Comparison of ENCODE assay signal across 13 cellular contexts in the genomic region with DNA sequence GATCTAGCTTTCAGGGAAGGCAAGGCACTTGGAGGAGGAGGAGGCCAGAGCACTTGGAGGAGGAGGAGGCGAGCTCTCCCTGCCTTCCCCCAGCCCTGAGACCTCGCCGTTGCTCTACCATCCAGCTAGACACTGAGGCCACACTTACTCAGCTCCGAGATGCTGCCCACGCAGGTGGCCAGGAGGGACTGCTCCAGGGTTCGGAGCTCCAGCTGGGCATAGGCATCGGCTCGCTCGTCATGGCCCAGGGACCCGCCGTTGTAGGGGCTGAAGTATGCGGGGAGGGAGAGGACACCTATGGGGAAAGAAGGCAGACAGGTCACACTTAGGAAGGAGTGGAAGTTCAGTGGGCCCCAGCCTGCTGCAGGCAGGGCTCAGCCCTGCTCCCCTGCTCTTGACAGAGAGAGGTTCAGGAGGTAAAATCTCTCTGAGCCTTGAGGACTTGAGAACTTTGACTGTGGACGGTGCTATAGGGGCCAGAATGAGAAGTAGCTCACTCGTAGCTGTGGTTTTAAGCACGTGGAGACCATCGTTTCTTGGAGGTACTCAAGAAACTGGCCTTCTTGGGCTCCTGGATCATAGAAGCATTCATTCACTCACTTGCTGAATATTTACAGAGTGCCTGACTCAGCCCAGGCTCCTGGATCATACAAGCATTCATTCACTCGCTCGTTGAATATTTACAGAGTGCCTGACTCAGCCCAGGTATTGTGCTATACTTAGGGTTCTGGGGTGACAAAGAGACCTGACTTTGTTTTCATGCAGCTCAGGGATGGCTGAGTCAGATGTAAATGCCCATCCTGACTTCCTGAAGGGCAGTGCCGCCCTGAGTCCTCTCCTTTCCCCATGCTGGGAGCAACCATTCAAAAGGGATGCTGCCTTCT.
DNase-seq lines count a peak whose midpoint lies in the region; ATAC-seq and TF ChIP-seq lines count a peak whose summit lies in the region.
"Had no signal": no experiment of that assay in that cellular context is flagged by ENCODE, and none has a peak within 500 bp of the region (broad histone marks: within the 10 kb centered on the region; RNA-seq: fewer than 3 reads in every experiment).

No MANE protein-coding gene starts in this region.

- no peak for TF ChIP-seq CTCF in activated CD8-positive, alpha-beta T cell treated with anti-CD3 and anti-CD28 coated beads for 36 hours (IDR thresholded peaks at IDR 0.05)
- TF ChIP-seq CTCF in PC-3 (conservative IDR thresholded peaks at IDR 0.05; ENCODE audit: low read depth, low read length) = no peak
- TF ChIP-seq CTCF in epithelial cell of esophagus (IDR thresholded peaks at IDR 0.05; ENCODE audit: insufficient read depth, low read depth, low read length, missing control alignments) = no peak
- no peak for TF ChIP-seq CTCF in stomach (IDR thresholded peaks at IDR 0.05)

- ATAC-seq in activated CD8-positive, alpha-beta T cell treated with anti-CD3 and anti-CD28 coated beads for 36 hours = peak; percentile 30
- no peak for ATAC-seq in activated CD8-positive, alpha-beta T cell treated with anti-CD3 and anti-CD28 coated beads, Interleukin-2, amount 10 ng/mL, durations not matched to agents 7 days and 5 days
- ATAC-seq in PC-3 (peak; percentile 99), HG02623 (IDR thresholded peaks at IDR 0.05; ENCODE audit: unreplicated experiment) (no peak)
- no peak for ATAC-seq in naive thymus-derived CD4-positive, alpha-beta T cell

- POLR2A ChIA-PET in activated CD8-positive, alpha-beta T cell treated with anti-CD3 and anti-CD28 coated beads for 36 hours (lab: Charles Lee) = no interaction called here
- POLR2A ChIA-PET in activated CD8-positive, alpha-beta T cell treated with anti-CD3 and anti-CD28 coated beads, Interleukin-2, amount 10 ng/mL, durations not matched to agents 7 days and 5 days (lab: Charles Lee) = interaction anchor here (0.7 kb wide), 1 partner anchor 99 kb away, joined by 3 read pairs; the partner anchor contains the start of gene NAT10
- POLR2A ChIA-PET in PC-3 (lab: Charles Lee; ENCODE audit: unreplicated experiment) = interaction anchor here (0.7 kb wide), 1 partner anchor 30 kb away, joined by 3 read pairs; no protein-coding TSS in a partner anchor
- POLR2A ChIA-PET in naive thymus-derived CD4-positive, alpha-beta T cell (lab: Charles Lee) = interaction anchor here (0.9 kb wide), 1 partner anchor 16 kb away, joined by 3 read pairs; no protein-coding TSS in a partner anchor

- H4K20me1 ChIP-seq in PC-3 (ENCODE audit: low read length) = no peaks in the 10 kb centered on the region

- H3K4me1 Mint-ChIP-seq in activated CD8-positive, alpha-beta T cell treated with anti-CD3 and anti-CD28 coated beads for 36 hours (ENCODE audit: low read depth) = peaks cover 42% of the 10 kb centered on the region
- peaks cover 59% of the 10 kb centered on the region for H3K4me1 Mint-ChIP-seq in activated CD8-positive, alpha-beta T cell treated with anti-CD3 and anti-CD28 coated beads, Interleukin-2, amount 10 ng/mL, durations not matched to agents 7 days and 5 days (ENCODE audit: low read depth)
- peaks cover 6 to 41% (median 16%) of the 10 kb centered on the region in 7 donors for H3K4me1 Mint-ChIP-seq in naive thymus-derived CD4-positive, alpha-beta T cell

- peak overlapping the region; percentile 70 for H3K4me2 ChIP-seq in PC-3 (ENCODE audit: low read length)

- H3K36me3 Mint-ChIP-seq in activated CD8-positive, alpha-beta T cell treated with anti-CD3 and anti-CD28 coated beads for 36 hours (ENCODE audit: low read depth) = peaks cover 3% of the 10 kb centered on the region
- no peaks in the 10 kb centered on the region for H3K36me3 Mint-ChIP-seq in activated CD8-positive, alpha-beta T cell treated with anti-CD3 and anti-CD28 coated beads, Interleukin-2, amount 10 ng/mL, durations not matched to agents 7 days and 5 days (ENCODE audit: low read depth)
- no peaks in the 10 kb centered on the region for H3K36me3 Mint-ChIP-seq in naive thymus-derived CD4-positive, alpha-beta T cell
- H3K36me3 Mint-ChIP-seq: activated naive CD8-positive, alpha-beta T cell treated with anti-CD3 and anti-CD28 coated beads for 36 hours; naive B cell had no signal

- TF ChIP-seq POLR2A in stomach (IDR thresholded peaks at IDR 0.05) = no peak

- WGBS in stomach, 5 donors = 76 to 86% (median 80%) methylated on average over 19 of the region's 19 CpGs

- H3K9me2 ChIP-seq in PC-3 (replicated peaks; ENCODE audit: low read length) = no peaks in the 10 kb centered on the region

- H3K36me3 ChIP-seq in PC-3 (ENCODE audit: low read depth, low read length) = no peaks in the 10 kb centered on the region
- H3K36me3 ChIP-seq in stomach = no peaks in the 10 kb centered on the region
- H3K36me3 ChIP-seq in naive thymus-derived CD4-positive, alpha-beta T cell (ENCODE audit: control insufficient read depth in 2 of 3, insufficient read depth in 3 of 3, low read length in 3 of 3) = no peaks in the 10 kb centered on the region
- H3K36me3 ChIP-seq: SJCRH30 had no signal

- peak overlapping the region; percentile 82 for H3K27ac ChIP-seq in PC-3 (ENCODE audit: low read length)
- H3K27ac ChIP-seq in stomach = peak overlapping the region in 1 of 5 donors; percentile 41
- no peak overlapping the region for H3K27ac ChIP-seq in naive thymus-derived CD4-positive, alpha-beta T cell (ENCODE audit: low read depth, low read length)
- H3K27ac ChIP-seq: SJCRH30 had no signal

- H3K4me3 ChIP-seq in PC-3 (ENCODE audit: low read length) (no peak overlapping the region), epithelial cell of esophagus (ENCODE audit: low read length) (no peak overlapping the region), stomach (no peak overlapping the region)
- H3K4me3 ChIP-seq in naive thymus-derived CD4-positive, alpha-beta T cell (ENCODE audit: low read length) = no peak overlapping the region
- H3K4me3 ChIP-seq: SJCRH30 had no signal

- H3K4me3 Mint-ChIP-seq in activated CD8-positive, alpha-beta T cell treated with anti-CD3 and anti-CD28 coated beads for 36 hours = no peak overlapping the region
- H3K4me3 Mint-ChIP-seq in activated CD8-positive, alpha-beta T cell treated with anti-CD3 and anti-CD28 coated beads, Interleukin-2, amount 10 ng/mL, durations not matched to agents 7 days and 5 days = no peak overlapping the region
- no peak overlapping the region for H3K4me3 Mint-ChIP-seq in naive thymus-derived CD4-positive, alpha-beta T cell
- H3K4me3 Mint-ChIP-seq: activated naive CD8-positive, alpha-beta T cell treated with anti-CD3 and anti-CD28 coated beads for 36 hours; naive B cell had no signal

- no TSS peak for BruUV-seq in PC-3 (replicated peaks; lab: Mats Ljungman, UMichigan)

- peak overlapping the region; percentile 42 for H3K9ac ChIP-seq in PC-3 (ENCODE audit: low read length)

- no peaks in the 10 kb centered on the region for H3F3A ChIP-seq in PC-3 (ENCODE audit: low read length, unreplicated experiment)

- no peak overlapping the region for H3K27ac Mint-ChIP-seq in activated CD8-positive, alpha-beta T cell treated with anti-CD3 and anti-CD28 coated beads for 36 hours
- no peak overlapping the region for H3K27ac Mint-ChIP-seq in activated CD8-positive, alpha-beta T cell treated with anti-CD3 and anti-CD28 coated beads, Interleukin-2, amount 10 ng/mL, durations not matched to agents 7 days and 5 days
- no peak overlapping the region for H3K27ac Mint-ChIP-seq in naive thymus-derived CD4-positive, alpha-beta T cell
- H3K27ac Mint-ChIP-seq: activated naive CD8-positive, alpha-beta T cell treated with anti-CD3 and anti-CD28 coated beads for 36 hours had no signal

- H3K4me1 ChIP-seq in PC-3 (ENCODE audit: insufficient read depth, low read length) (peaks cover 31% of the 10 kb centered on the region), stomach (peaks cover 0 to 22% (median 0%) of the 10 kb centered on the region in 4 donors)
- peaks cover 0 to 8% of the 10 kb centered on the region in 2 donors for H3K4me1 ChIP-seq in naive thymus-derived CD4-positive, alpha-beta T cell (ENCODE audit: control insufficient read depth in 2 of 2, insufficient read depth in 2 of 2, low read length in 2 of 2)

- no peaks in the 10 kb centered on the region for H3K27me3 ChIP-seq in PC-3 (ENCODE audit: low read length)
- H3K27me3 ChIP-seq in stomach = no peaks in the 10 kb centered on the region
- H3K27me3 ChIP-seq in naive thymus-derived CD4-positive, alpha-beta T cell (ENCODE audit: control insufficient read depth in 2 of 2, insufficient read depth in 2 of 2, low read length in 2 of 2) = no peaks in the 10 kb centered on the region
- H3K27me3 ChIP-seq: SJCRH30 had no signal

- CTCF ChIA-PET in activated CD8-positive, alpha-beta T cell treated with anti-CD3 and anti-CD28 coated beads for 36 hours (lab: Charles Lee) = interaction anchor here (1.6 kb wide), 1 partner anchor 30 kb away, joined by 5 read pairs; no protein-coding TSS in a partner anchor
- CTCF ChIA-PET in activated CD8-positive, alpha-beta T cell treated with anti-CD3 and anti-CD28 coated beads, Interleukin-2, amount 10 ng/mL, durations not matched to agents 7 days and 5 days (lab: Charles Lee) = interaction anchor here (0.7 to 2.2 kb wide), 5 partner anchors 10 to 269 kb away, joined by 3 to 11 read pairs (median 4); no protein-coding TSS in a partner anchor
- CTCF ChIA-PET in PC-3 (lab: Charles Lee) = interaction anchor here (0.5 to 1.0 kb wide), 2 partner anchors 30 to 263 kb away, joined by 4 to 7 read pairs; no protein-coding TSS in a partner anchor
- CTCF ChIA-PET in naive thymus-derived CD4-positive, alpha-beta T cell (lab: Charles Lee) = no interaction called here

- no peaks in the 10 kb centered on the region for H3K9me3 Mint-ChIP-seq in activated CD8-positive, alpha-beta T cell treated with anti-CD3 and anti-CD28 coated beads for 36 hours
- H3K9me3 Mint-ChIP-seq in activated CD8-positive, alpha-beta T cell treated with anti-CD3 and anti-CD28 coated beads, Interleukin-2, amount 10 ng/mL, durations not matched to agents 7 days and 5 days (ENCODE audit: insufficient read depth) = no peaks in the 10 kb centered on the region
- H3K9me3 Mint-ChIP-seq in naive thymus-derived CD4-positive, alpha-beta T cell = no peaks in the 10 kb centered on the region
- H3K9me3 Mint-ChIP-seq: activated naive CD8-positive, alpha-beta T cell treated with anti-CD3 and anti-CD28 coated beads for 36 hours; naive B cell had no signal

- no peak for TF ChIP-seq EP300 in stomach (IDR thresholded peaks at IDR 0.05)

- intact Hi-C loops in activated CD8-positive, alpha-beta T cell treated with anti-CD3 and anti-CD28 coated beads for 36 hours (cut with micrococcal nuclease) = no loop called here
- intact Hi-C loops in PC-3 (cut with micrococcal nuclease) = loop anchor here (2.0 kb wide), 1 partner anchor 70 kb away; no protein-coding TSS in a partner anchor
- intact Hi-C loops in stomach (cut with DNase I; ENCODE audit: low total_unique reads) = no loop called here
- intact Hi-C loops in naive thymus-derived CD4-positive, alpha-beta T cell (cut with micrococcal nuclease) = loop anchor here in 1 of 2 donors (5.0 kb wide), 1 partner anchor 43 kb away; no protein-coding TSS in a partner anchor

- 0 out of 2 replicates have a peak, but pooled peaks cover 5% of the 10 kb centered on the region for H3K79me2 ChIP-seq in PC-3 (ENCODE audit: low read length)

- H3K9me3 ChIP-seq in PC-3 (ENCODE audit: low read length) (no peaks in the 10 kb centered on the region), stomach (no peaks in the 10 kb centered on the region)
- no peaks in the 10 kb centered on the region for H3K9me3 ChIP-seq in naive thymus-derived CD4-positive, alpha-beta T cell (ENCODE audit: control insufficient read depth in 2 of 3, low read length in 3 of 3)
- H3K9me3 ChIP-seq: SJCRH30 had no signal

- peak overlapping the region; percentile 27; the same call in 1 of the 2 replicates for H2AFZ ChIP-seq in PC-3 (ENCODE audit: low read length)

- no peak for DNase-seq in activated CD8-positive, alpha-beta T cell treated with anti-CD3 and anti-CD28 coated beads for 36 hours
- no peak for DNase-seq in activated CD8-positive, alpha-beta T cell treated with anti-CD3 and anti-CD28 coated beads, Interleukin-2, amount 10 ng/mL, durations not matched to agents 7 days and 5 days
- DNase-seq in PC-3 (peak; percentile 97), epithelial cell of esophagus (ENCODE audit: low read depth) (peak; percentile 98), stomach (peak; percentile 31), NCI-H1417 (lab: John Stamatoyannopoulos, UW) (no peak)
- no peak for DNase-seq in naive thymus-derived CD4-positive, alpha-beta T cell
- DNase-seq: activated naive CD8-positive, alpha-beta T cell treated with anti-CD3 and anti-CD28 coated beads for 36 hours; naive B cell; NCI-H2171; SJCRH30; stimulated activated CD4-positive, alpha-beta T cell treated with anti-CD3 and anti-CD28 coated beads, Interleukin-12 subunit alpha, Interleukin-12 subunit beta, amount 100 ng/mL, for 4 hours had no signal

- H3K27me3 Mint-ChIP-seq in activated CD8-positive, alpha-beta T cell treated with anti-CD3 and anti-CD28 coated beads for 36 hours = no peaks in the 10 kb centered on the region
- peaks cover 2% of the 10 kb centered on the region for H3K27me3 Mint-ChIP-seq in activated CD8-positive, alpha-beta T cell treated with anti-CD3 and anti-CD28 coated beads, Interleukin-2, amount 10 ng/mL, durations not matched to agents 7 days and 5 days (ENCODE audit: low read depth)
- no peaks in the 10 kb centered on the region for H3K27me3 Mint-ChIP-seq in naive thymus-derived CD4-positive, alpha-beta T cell
- H3K27me3 Mint-ChIP-seq: activated naive CD8-positive, alpha-beta T cell treated with anti-CD3 and anti-CD28 coated beads for 36 hours had no signal

Comparison
In these comparisons a context has a peak if more than half of its experiments do, and no peak if none do; other contexts are left out.
1. ATAC-seq: peak in activated CD8-positive, alpha-beta T cell treated with anti-CD3 and anti-CD28 coated beads for 36 hours (single experiment) and PC-3 (single experiment); none in activated CD8-positive, alpha-beta T cell treated with anti-CD3 and anti-CD28 coated beads, Interleukin-2, amount 10 ng/mL, durations not matched to agents 7 days and 5 days (single experiment), HG02623 (single experiment) and naive thymus-derived CD4-positive, alpha-beta T cell (single experiment).
2. DNase-seq: peak in PC-3 (single experiment), epithelial cell of esophagus (single experiment) and stomach (single experiment); none in activated CD8-positive, alpha-beta T cell treated with anti-CD3 and anti-CD28 coated beads for 36 hours (single experiment), activated CD8-positive, alpha-beta T cell treated with anti-CD3 and anti-CD28 coated beads, Interleukin-2, amount 10 ng/mL, durations not matched to agents 7 days and 5 days (single experiment), NCI-H1417 (0 of 3) and naive thymus-derived CD4-positive, alpha-beta T cell (0 of 9).